Comparison of ENCODE assay signal across 8 cellular contexts in genomic region chr1:184052194-184052559, GRCh38. TPM values are rescaled to one million over a fixed set of nuclear protein-coding genes. Genes with fewer than 3 reads are reported as not detected.
DNase-seq lines count a peak whose midpoint lies in the region; ATAC-seq and TF ChIP-seq lines count a peak whose summit lies in the region.

No MANE protein-coding gene starts in this region.

- peaks cover 17% of the 10 kb centered on the region for H3F3A ChIP-seq in SK-N-SH (replicated peaks; ENCODE audit: insufficient read depth)

- CTCF ChIA-PET in SK-N-SH (lab: Yijun Ruan, JAX), result interaction anchor here (1.6 to 2.1 kb wide), 2 partner anchors 9 to 30 kb away, joined by 3 to 4 read pairs; no protein-coding TSS in a partner anchor

- H3K4me2 ChIP-seq in SK-N-SH, result peak overlapping the region; percentile 91

- peak overlapping the region; percentile 96 for H3K4me3 Mint-ChIP-seq in T-helper 17 cell
- peak overlapping the region; percentile 93 for H3K4me3 Mint-ChIP-seq in stimulated activated effector memory CD8-positive, alpha-beta T cell treated with anti-CD3 and anti-CD28 coated beads, Interleukin-12 subunit alpha, Interleukin-12 subunit beta, amount 100 ng/mL, for 72 hours

- H3K9ac ChIP-seq in SK-N-SH, result peak overlapping the region; percentile 89

- peaks cover 10% of the 10 kb centered on the region for H3K36me3 Mint-ChIP-seq in T-helper 17 cell (ENCODE audit: low read depth)
- H3K36me3 Mint-ChIP-seq in stimulated activated effector memory CD8-positive, alpha-beta T cell treated with anti-CD3 and anti-CD28 coated beads, Interleukin-12 subunit alpha, Interleukin-12 subunit beta, amount 100 ng/mL, for 72 hours, result peaks cover 28% of the 10 kb centered on the region

- DNase-seq in SK-N-SH (no peak), T-helper 17 cell (no peak), NCI-H2081 (lab: John Stamatoyannopoulos, UW) (no peak)
- no peak for DNase-seq in stimulated activated effector memory CD8-positive, alpha-beta T cell treated with anti-CD3 and anti-CD28 coated beads, Interleukin-12 subunit alpha, Interleukin-12 subunit beta, amount 100 ng/mL, for 72 hours (ENCODE audit: low spot score in 2 of 2)

- peak overlapping the region; percentile 93 for H3K27ac Mint-ChIP-seq in T-helper 17 cell
- H3K27ac Mint-ChIP-seq in stimulated activated effector memory CD8-positive, alpha-beta T cell treated with anti-CD3 and anti-CD28 coated beads, Interleukin-12 subunit alpha, Interleukin-12 subunit beta, amount 100 ng/mL, for 72 hours, result peak overlapping the region; percentile 96

- H3K9me3 Mint-ChIP-seq in stimulated activated effector memory CD8-positive, alpha-beta T cell treated with anti-CD3 and anti-CD28 coated beads, Interleukin-12 subunit alpha, Interleukin-12 subunit beta, amount 100 ng/mL, for 72 hours, result no peaks in the 10 kb centered on the region

- ATAC-seq in SK-N-SH treated with all-trans-retinoic acid at 6 μM for 48 hours (no peak), T-helper 17 cell (no peak), gastroesophageal sphincter (no peak), GM18873 (IDR thresholded peaks at IDR 0.05; ENCODE audit: low FRiP score, unreplicated experiment) (no peak), GM18505 (IDR thresholded peaks at IDR 0.05; ENCODE audit: unreplicated experiment) (no peak)
- no peak for ATAC-seq in stimulated activated effector memory CD8-positive, alpha-beta T cell treated with anti-CD3 and anti-CD28 coated beads, Interleukin-12 subunit alpha, Interleukin-12 subunit beta, amount 100 ng/mL, for 72 hours

- H3K4me3 ChIP-seq in SK-N-SH (ENCODE audit: low read depth in 2 of 2, low read length in 1 of 2) (peak overlapping the region; percentile 94 to 99), gastroesophageal sphincter (peak overlapping the region; percentile 84 to 100)

- peak overlapping the region; percentile 86 to 97 for H3K27ac ChIP-seq in SK-N-SH (ENCODE audit: low read depth in 2 of 2, low read length in 1 of 2)
- peak overlapping the region; percentile 86 to 92 (median 90) for H3K27ac ChIP-seq in gastroesophageal sphincter

- peaks cover 22 to 25% of the 10 kb centered on the region in 2 experiments for H3K4me1 ChIP-seq in SK-N-SH (ENCODE audit: control insufficient read depth in 1 of 2, insufficient read depth in 2 of 2, low read depth in 1 of 2, low read length in 1 of 2)
- peaks cover 8 to 33% (median 13%) of the 10 kb centered on the region in 3 donors for H3K4me1 ChIP-seq in gastroesophageal sphincter

- H3K4me1 Mint-ChIP-seq in T-helper 17 cell, result peaks cover 38% of the 10 kb centered on the region
- H3K4me1 Mint-ChIP-seq in stimulated activated effector memory CD8-positive, alpha-beta T cell treated with anti-CD3 and anti-CD28 coated beads, Interleukin-12 subunit alpha, Interleukin-12 subunit beta, amount 100 ng/mL, for 72 hours, result peaks cover 37% of the 10 kb centered on the region

- TF ChIP-seq POLR2A in gastroesophageal sphincter (IDR thresholded peaks at IDR 0.05), result no peak
- no peak for TF ChIP-seq POLR2A in GM18505 (IDR thresholded peaks at IDR 0.05; ENCODE audit: borderline replicate concordance, extremely low read depth, insufficient read depth, insufficient read length)

- H3K27me3 Mint-ChIP-seq in T-helper 17 cell, result peaks cover 24% of the 10 kb centered on the region

- no peaks in the 10 kb centered on the region for H3K27me3 ChIP-seq in SK-N-SH (ENCODE audit: insufficient read depth)
- H3K27me3 ChIP-seq in gastroesophageal sphincter, result no peaks in the 10 kb centered on the region

- WGBS in SK-N-SH (ENCODE audit: low lambda C conversion rate), result 0% methylated on average over 7 of the region's 7 CpGs
- 3 to 4% methylated on average over 6 to 7 of the region's 7 CpGs for WGBS in gastroesophageal sphincter (ENCODE audit: low coverage in 1 of 2), 2 donors

- H3K9me2 ChIP-seq in SK-N-SH, result no peaks in the 10 kb centered on the region

- TF ChIP-seq EP300 in SK-N-SH (IDR thresholded peaks at IDR 0.05; ENCODE audit: borderline replicate concordance in 1 of 2, low read depth in 1 of 2, low read length in 1 of 2) (no peak), gastroesophageal sphincter (IDR thresholded peaks at IDR 0.05) (no peak)

- no peak for TF ChIP-seq RAD21 in SK-N-SH (IDR thresholded peaks at IDR 0.05; ENCODE audit: low read length)

- H3K9me3 ChIP-seq in SK-N-SH, result no peaks in the 10 kb centered on the region
- H3K9me3 ChIP-seq in T-helper 17 cell (ENCODE audit: control insufficient read depth, low read length, poor library complexity, severe bottlenecking), result no peaks in the 10 kb centered on the region
- H3K9me3 ChIP-seq in gastroesophageal sphincter, result no peaks in the 10 kb centered on the region

- no peaks in the 10 kb centered on the region for H4K20me1 ChIP-seq in SK-N-SH (ENCODE audit: insufficient read depth)

- POLR2A ChIA-PET in SK-N-SH (lab: Yijun Ruan, JAX), result interaction anchor here (0.9 to 1.7 kb wide), 3 partner anchors 335 to 405 kb away, joined by 3 to 5 read pairs (median 4); partner anchors contain the start of gene C1orf21

- peak overlapping the region; percentile 99 for H2AFZ ChIP-seq in SK-N-SH (ENCODE audit: low read depth)

- H3K36me3 ChIP-seq in SK-N-SH (replicated peaks in 1 of 2; ENCODE audit: control insufficient read depth in 1 of 2, insufficient read depth in 2 of 2, low read length in 1 of 2), result peaks cover 16 to 24% of the 10 kb centered on the region in 2 experiments
- peaks cover 0 to 12% of the 10 kb centered on the region in 2 donors for H3K36me3 ChIP-seq in gastroesophageal sphincter

- TF ChIP-seq CTCF in SK-N-SH (IDR thresholded peaks at IDR 0.05) (no peak), gastroesophageal sphincter (IDR thresholded peaks at IDR 0.05) (no peak)

- H3K79me2 ChIP-seq in SK-N-SH (ENCODE audit: insufficient read depth), result peaks cover 39% of the 10 kb centered on the region

TF ChIP-seq in SK-N-SH, 30 proteins besides CTCF, POLR2A, EP300 and RAD21:
- peak; percentile 7; the same call in 1 of the 2 replicates for TF ChIP-seq MXI1 (IDR thresholded peaks at IDR 0.05; ENCODE audit: low read depth, low read length)
- no peak for TF ChIP-seq ZBTB33 (IDR thresholded peaks at IDR 0.05; ENCODE audit: borderline replicate concordance, low read depth)
TF ChIP-seq in SK-N-SH: peak in this region for 1.

TF ChIP-seq in SK-N-SH treated with all-trans-retinoic acid at 6 μM for 48 hours, 23 proteins besides CTCF, POLR2A, EP300 and RAD21 (continues in another document):
- no peak for TF ChIP-seq TSHZ2 (CRISPR knock-in tag; IDR thresholded peaks at IDR 0.05)
- TF ChIP-seq ISL1 (CRISPR knock-in tag; IDR thresholded peaks at IDR 0.05), result no peak
- TF ChIP-seq CSRNP3 (CRISPR knock-in tag; IDR thresholded peaks at IDR 0.05), result no peak

RNA-seq across cellular contexts. Expression of gene TSEN15, which starts 0.6 kb away (rescaled TPM):
- 28.4 and 29.0 TPM in 2 replicates for polyA plus RNA-seq in SK-N-SH (2012; rRNA removed)
- 29.9 and 33.7 TPM in 2 replicates for polyA plus RNA-seq in SK-N-SH (2012; cell fraction: cytosol; rRNA removed)
- polyA plus RNA-seq in SK-N-SH (2012; cell fraction: nucleus; rRNA removed), result 21.6 and 24.2 TPM in 2 replicates
- 10 to 100 TPM; 19.6 to 21.4 TPM for total RNA-seq in T-helper 17 cell
- total RNA-seq in gastroesophageal sphincter, result 10 to 100 TPM; 24.0 to 72.8 (median 49.1) TPM

RNA-seq across cellular contexts. Expression of gene COLGALT2, which starts 14.6 kb away (rescaled TPM):
- 4.4 and 6.2 TPM in 2 replicates for polyA plus RNA-seq in SK-N-SH (2012; rRNA removed)
- 4.9 and 5.9 TPM in 2 replicates for polyA plus RNA-seq in SK-N-SH (2012; cell fraction: cytosol; rRNA removed)
- 12.8 and 14.6 TPM in 2 replicates for polyA plus RNA-seq in SK-N-SH (2012; cell fraction: nucleus; rRNA removed)
- total RNA-seq in T-helper 17 cell (under 1 TPM; 0.26 to 0.40 TPM), gastroesophageal sphincter (1 to 10 TPM; 2.8 to 5.6 (median 3.1) TPM)
